20 cellular contexts compared by ENCODE assay signal in genomic region chr2:54772531-54772930, GRCh38. TPM values are rescaled to one million over a fixed set of nuclear protein-coding genes. Genes with fewer than 3 reads are reported as not detected.
DNase-seq lines count a peak whose midpoint lies in the region; ATAC-seq and TF ChIP-seq lines count a peak whose summit lies in the region.
"Had no signal": no experiment of that assay in that cellular context is flagged by ENCODE, and none has a peak within 500 bp of the region (broad histone marks: within the 10 kb centered on the region; RNA-seq: fewer than 3 reads in every experiment).

No MANE protein-coding gene starts in this region.

- peaks cover 34% of the 10 kb centered on the region for H3K4me1 ChIP-seq in RWPE2 (ENCODE audit: insufficient read depth, poor library complexity, severe bottlenecking)
- H3K4me1 ChIP-seq: right atrium auricular region had no signal

- TF ChIP-seq CTCF in RWPE2 (IDR thresholded peaks at IDR 0.05; ENCODE audit: poor library complexity, severe bottlenecking): no peak

- H3K27ac ChIP-seq in RWPE2 (ENCODE audit: poor library complexity, severe bottlenecking): peak overlapping the region; percentile 89
- H3K27ac ChIP-seq: coronary artery, right atrium auricular region had no signal

- no peaks in the 10 kb centered on the region for H3K36me3 ChIP-seq in RWPE2 (ENCODE audit: low read depth)
- H3K36me3 ChIP-seq: right atrium auricular region had no signal

- DNase-seq in stimulated activated naive CD8-positive, alpha-beta T cell treated with anti-CD3 and anti-CD28 coated beads, Interleukin-15, amount 100 ng/mL, for 72 hours: no peak
- DNase-seq in RWPE2 (ENCODE audit: low spot score) (no peak), activated T-cell treated with anti-CD3 and anti-CD28 coated beads for 4 hours (no peak), NCI-H1694 treated with DMSO at 0.1 percent for 48 hours (lab: John Stamatoyannopoulos, UW) (no peak), NCI-H1694 (lab: John Stamatoyannopoulos, UW) (no peak)
- DNase-seq: activated CD4-positive, alpha-beta T cell treated with anti-CD3 and anti-CD28 coated beads, Interleukin-2, amount 50 U/mL, for 48 hours; activated naive CD4-positive, alpha-beta T cell treated with anti-CD3 and anti-CD28 coated beads for 36 hours; activated T-cell treated with anti-CD3 and anti-CD28 coated beads, Interleukin-2, amount 50 U/mL, for 24 hours; CD8-positive, alpha-beta T cell; KG1; left ventricle myocardium superior; NCI-H1092 treated with DMSO at 0.1 percent for 48 hours; NCI-H82; nucleus accumbens; stimulated activated CD4-positive, alpha-beta T cell treated with anti-CD3 and anti-CD28 coated beads, Interleukin-1b, Interleukin-23, amount 100 ng/mL, for 48 hours had no signal

- H3K9me3 Mint-ChIP-seq in stimulated activated naive CD8-positive, alpha-beta T cell treated with anti-CD3 and anti-CD28 coated beads, Interleukin-15, Interleukin-2, amounts not matched to agents 100 ng/mL and 50 ng/mL, for 24 hours: peaks cover 15% of the 10 kb centered on the region
- peaks cover 17 to 28% of the 10 kb centered on the region in 2 donors for H3K9me3 Mint-ChIP-seq in stimulated activated naive CD8-positive, alpha-beta T cell treated with anti-CD3 and anti-CD28 coated beads, Interleukin-15, amount 100 ng/mL, for 72 hours

- H3K9me3 ChIP-seq in RWPE2 (ENCODE audit: severe bottlenecking): peaks cover 4% of the 10 kb centered on the region

- H3K27ac Mint-ChIP-seq in stimulated activated naive CD8-positive, alpha-beta T cell treated with anti-CD3 and anti-CD28 coated beads, Interleukin-15, Interleukin-2, amounts not matched to agents 100 ng/mL and 50 ng/mL, for 24 hours: peak overlapping the region; percentile 72
- H3K27ac Mint-ChIP-seq in stimulated activated naive CD8-positive, alpha-beta T cell treated with anti-CD3 and anti-CD28 coated beads, Interleukin-15, amount 100 ng/mL, for 72 hours: no peak overlapping the region
- H3K27ac Mint-ChIP-seq: activated naive CD4-positive, alpha-beta T cell treated with anti-CD3 and anti-CD28 coated beads for 36 hours; activated T-cell treated with anti-CD3 and anti-CD28 coated beads, Interleukin-2, amount 50 U/mL, for 24 hours; CD8-positive, alpha-beta T cell had no signal

- peaks cover 4% of the 10 kb centered on the region for H3K36me3 Mint-ChIP-seq in stimulated activated naive CD8-positive, alpha-beta T cell treated with anti-CD3 and anti-CD28 coated beads, Interleukin-15, Interleukin-2, amounts not matched to agents 100 ng/mL and 50 ng/mL, for 24 hours (ENCODE audit: low read depth)
- H3K36me3 Mint-ChIP-seq: CD8-positive, alpha-beta T cell had no signal

- peaks cover 22% of the 10 kb centered on the region for H3K4me1 Mint-ChIP-seq in stimulated activated naive CD8-positive, alpha-beta T cell treated with anti-CD3 and anti-CD28 coated beads, Interleukin-15, Interleukin-2, amounts not matched to agents 100 ng/mL and 50 ng/mL, for 24 hours (ENCODE audit: low read depth)
- H3K4me1 Mint-ChIP-seq in stimulated activated naive CD8-positive, alpha-beta T cell treated with anti-CD3 and anti-CD28 coated beads, Interleukin-15, amount 100 ng/mL, for 72 hours: peaks cover 19% of the 10 kb centered on the region

- no peak overlapping the region for H3K4me3 ChIP-seq in RWPE2 (ENCODE audit: severe bottlenecking)
- H3K4me3 ChIP-seq: coronary artery, right atrium auricular region had no signal

- no peak overlapping the region for H3K4me3 Mint-ChIP-seq in stimulated activated naive CD8-positive, alpha-beta T cell treated with anti-CD3 and anti-CD28 coated beads, Interleukin-15, Interleukin-2, amounts not matched to agents 100 ng/mL and 50 ng/mL, for 24 hours
- H3K4me3 Mint-ChIP-seq in stimulated activated naive CD8-positive, alpha-beta T cell treated with anti-CD3 and anti-CD28 coated beads, Interleukin-15, amount 100 ng/mL, for 72 hours: no peak overlapping the region
- H3K4me3 Mint-ChIP-seq: activated naive CD4-positive, alpha-beta T cell treated with anti-CD3 and anti-CD28 coated beads for 36 hours; activated T-cell treated with anti-CD3 and anti-CD28 coated beads, Interleukin-2, amount 50 U/mL, for 24 hours; CD8-positive, alpha-beta T cell had no signal

- no peaks in the 10 kb centered on the region for H3K27me3 ChIP-seq in RWPE2 (ENCODE audit: insufficient read depth, poor library complexity, severe bottlenecking)
- H3K27me3 ChIP-seq: right atrium auricular region had no signal

- ATAC-seq in stimulated activated naive CD8-positive, alpha-beta T cell treated with anti-CD3 and anti-CD28 coated beads, Interleukin-15, amount 100 ng/mL, for 72 hours: no peak
- peak; percentile 45; the same call in 2 of the 3 replicates for ATAC-seq in RWPE2 (ENCODE audit: low read depth)
- ATAC-seq in esophagus mucosa: peak; percentile 69
- no peak for ATAC-seq in HG02610 (IDR thresholded peaks at IDR 0.05; ENCODE audit: unreplicated experiment)
- ATAC-seq: CD8-positive, alpha-beta T cell; left ventricle myocardium superior had no signal

- no peaks in the 10 kb centered on the region for H3K27me3 Mint-ChIP-seq in stimulated activated naive CD8-positive, alpha-beta T cell treated with anti-CD3 and anti-CD28 coated beads, Interleukin-15, Interleukin-2, amounts not matched to agents 100 ng/mL and 50 ng/mL, for 24 hours
- no peaks in the 10 kb centered on the region for H3K27me3 Mint-ChIP-seq in stimulated activated naive CD8-positive, alpha-beta T cell treated with anti-CD3 and anti-CD28 coated beads, Interleukin-15, amount 100 ng/mL, for 72 hours
- H3K27me3 Mint-ChIP-seq: activated T-cell treated with anti-CD3 and anti-CD28 coated beads, Interleukin-2, amount 50 U/mL, for 24 hours had no signal

RNA-seq across cellular contexts. Expression of gene EML6, which starts 49.1 kb away (rescaled TPM):
- total RNA-seq in esophagus mucosa: 5.2 TPM

Comparison
In these comparisons a context has a peak if more than half of its experiments do, and no peak if none do; other contexts are left out.
1. ATAC-seq: peak in RWPE2 (single experiment) and esophagus mucosa (single experiment); none in stimulated activated naive CD8-positive, alpha-beta T cell treated with anti-CD3 and anti-CD28 coated beads, Interleukin-15, amount 100 ng/mL, for 72 hours (single experiment) and HG02610 (single experiment).